In genomic region chr1:155019377-155020245, GRCh38 we compare ENCODE assay signal across 13 cellular contexts. TPM values are rescaled to one million over a fixed set of nuclear protein-coding genes. Genes with fewer than 3 reads are reported as not detected.
A peak's percentile ranks its signal among the peaks of the same experiment; 100 is the strongest.
DNase-seq lines count a peak whose midpoint lies in the region; ATAC-seq and TF ChIP-seq lines count a peak whose summit lies in the region.
"Had no signal": no experiment of that assay in that cellular context is flagged by ENCODE, and none has a peak within 500 bp of the region (broad histone marks: within the 10 kb centered on the region; RNA-seq: fewer than 3 reads in every experiment).

No MANE protein-coding gene starts in this region.

- POLR2A ChIA-PET in HCT116 (lab: Charles Lee) (no interaction called here), PC-3 (lab: Charles Lee; ENCODE audit: unreplicated experiment) (interaction anchor here (0.5 to 0.7 kb wide), 3 partner anchors 17 to 1096 kb away, joined by 3 to 8 read pairs (median 6); partner anchors contain the start of genes ADAM15 and ZBTB7B)

- H3K4me3 Mint-ChIP-seq in T-helper 2 cell treated with Interferon-gamma antibody and Interleukin-4, amounts not matched to agents 5 μg/mL and 100 μg/mL, for 36 hours = no peak overlapping the region
- H3K4me3 Mint-ChIP-seq in brain = peak overlapping the region in 3 of 5 experiments; percentile 2 to 21 (median 10)
- H3K4me3 Mint-ChIP-seq in osteocyte (ENCODE audit: unreplicated experiment) = no peak overlapping the region
- H3K4me3 Mint-ChIP-seq: activated CD8-positive, alpha-beta T cell treated with anti-CD3 and anti-CD28 coated beads for 36 hours; activated naive CD8-positive, alpha-beta T cell had no signal

- CTCF ChIA-PET in HCT116 (lab: Charles Lee) (interaction anchor here (0.9 to 3.0 kb wide), 2 partner anchors 25 to 40 kb away, joined by 3 to 14 read pairs; no protein-coding TSS in a partner anchor), PC-3 (lab: Charles Lee) (interaction anchor here (0.6 kb wide), 2 partner anchors 35 to 55 kb away, joined by 3 to 8 read pairs; no protein-coding TSS in a partner anchor)

- H3K9me3 Mint-ChIP-seq in T-helper 2 cell treated with Interferon-gamma antibody and Interleukin-4, amounts not matched to agents 5 μg/mL and 100 μg/mL, for 36 hours = no peaks in the 10 kb centered on the region
- H3K9me3 Mint-ChIP-seq in brain = no peaks in the 10 kb centered on the region
- no peaks in the 10 kb centered on the region for H3K9me3 Mint-ChIP-seq in osteocyte (ENCODE audit: unreplicated experiment)
- H3K9me3 Mint-ChIP-seq: activated CD8-positive, alpha-beta T cell treated with anti-CD3 and anti-CD28 coated beads for 36 hours had no signal

- no peak for TF ChIP-seq CTCF in HCT116 (IDR thresholded peaks at IDR 0.05 in 2 of 3, conservative IDR thresholded peaks at IDR 0.05 in 1 of 3; ENCODE audit: borderline replicate concordance in 1 of 3, insufficient read depth in 1 of 3, low read depth in 2 of 3, low read length in 2 of 3)
- TF ChIP-seq CTCF in brain (conservative IDR thresholded peaks at IDR 0.05) = no peak
- TF ChIP-seq CTCF in osteocyte (IDR thresholded peaks at IDR 0.05) = no peak
- no peak for TF ChIP-seq CTCF in PC-3 (conservative IDR thresholded peaks at IDR 0.05; ENCODE audit: low read depth, low read length)

- ATAC-seq in HCT116 (no peak), PC-3 (no peak)
- ATAC-seq: activated CD8-positive, alpha-beta T cell treated with anti-CD3 and anti-CD28 coated beads for 36 hours; left colon had no signal

- intact Hi-C loops in HCT116 (cut with micrococcal nuclease) (no loop called here), PC-3 (cut with micrococcal nuclease) (loop anchor here (5.0 kb wide), 1 partner anchor 33 kb away; the partner anchor contains the start of gene ADAM15)

- peaks cover 37% of the 10 kb centered on the region for H3K36me3 Mint-ChIP-seq in T-helper 2 cell treated with Interferon-gamma antibody and Interleukin-4, amounts not matched to agents 5 μg/mL and 100 μg/mL, for 36 hours (ENCODE audit: low read depth)
- no peaks in the 10 kb centered on the region for H3K36me3 Mint-ChIP-seq in brain
- H3K36me3 Mint-ChIP-seq in osteocyte (ENCODE audit: unreplicated experiment) = no peaks in the 10 kb centered on the region
- H3K36me3 Mint-ChIP-seq: activated naive CD8-positive, alpha-beta T cell had no signal

- H3K9me2 ChIP-seq in HCT116 (ENCODE audit: insufficient read depth) (no peaks in the 10 kb centered on the region), PC-3 (replicated peaks; ENCODE audit: low read length) (no peaks in the 10 kb centered on the region)

- TF ChIP-seq POLR2A in HCT116 (IDR thresholded peaks at IDR 0.05; ENCODE audit: borderline replicate concordance, extremely low read depth, insufficient read depth, insufficient read length) = no peak

- no peak for TF ChIP-seq RAD21 in HCT116 (IDR thresholded peaks at IDR 0.05; ENCODE audit: low read depth)

- RAD21 ChIA-PET in HCT116 (lab: Charles Lee; ENCODE audit: low non-redundant PET in 1 of 2, low total read pairs in 2 of 2, uncharacterized antibody in 2 of 2, unreplicated experiment in 2 of 2) = no interaction called here

- H3K79me2 ChIP-seq in HCT116 (ENCODE audit: insufficient read depth, low read length) (no peaks in the 10 kb centered on the region), PC-3 (ENCODE audit: low read length) (no peaks in the 10 kb centered on the region)

- no peaks in the 10 kb centered on the region for H3K27me3 ChIP-seq in HCT116 (ENCODE audit: insufficient read depth, low read length)
- H3K27me3 ChIP-seq in PC-3 (ENCODE audit: low read length) = no peaks in the 10 kb centered on the region
- H3K27me3 ChIP-seq: tibial artery had no signal

- no peak for DNase-seq in T-helper 2 cell treated with Interferon-gamma antibody and Interleukin-4, amounts not matched to agents 5 μg/mL and 100 μg/mL, for 36 hours (ENCODE audit: low spot score)
- no peak for DNase-seq in T-helper 2 cell
- no peak for DNase-seq in HCT116 (ENCODE audit: low read depth, low spot score)
- no peak for DNase-seq in osteocyte (ENCODE audit: extremely low spot score, unreplicated experiment)
- no peak for DNase-seq in LoVo (ENCODE audit: low spot score)
- no peak for DNase-seq in RKO (ENCODE audit: low spot score)
- DNase-seq in PC-3 = no peak
- DNase-seq: activated CD8-positive, alpha-beta T cell treated with anti-CD3 and anti-CD28 coated beads for 36 hours; left colon had no signal

- no peaks in the 10 kb centered on the region for H3K27me3 Mint-ChIP-seq in T-helper 2 cell treated with Interferon-gamma antibody and Interleukin-4, amounts not matched to agents 5 μg/mL and 100 μg/mL, for 36 hours (ENCODE audit: low read depth)
- no peaks in the 10 kb centered on the region for H3K27me3 Mint-ChIP-seq in brain
- no peaks in the 10 kb centered on the region for H3K27me3 Mint-ChIP-seq in osteocyte (ENCODE audit: unreplicated experiment)

- H3K4me3 ChIP-seq in HCT116 (replicated peaks in 1 of 2; ENCODE audit: low read depth in 1 of 2, low read length in 2 of 2) (no peak overlapping the region), PC-3 (ENCODE audit: low read length) (no peak overlapping the region)
- H3K4me3 ChIP-seq: tibial artery had no signal

- H2AFZ ChIP-seq in HCT116 (ENCODE audit: low read depth, low read length, poor library complexity, severe bottlenecking) = no peak overlapping the region
- H2AFZ ChIP-seq in PC-3 (ENCODE audit: low read length) = no peak overlapping the region

- H3K9ac ChIP-seq in HCT116 (ENCODE audit: low read length) (0 out of 2 replicates have a peak overlapping the region, but pooled peaks have one; percentile 22), PC-3 (ENCODE audit: low read length) (no peak overlapping the region)

- H3K4me2 ChIP-seq in HCT116 (ENCODE audit: low read length) (0 out of 2 replicates have a peak overlapping the region, but pooled peaks have one; percentile 82), PC-3 (ENCODE audit: low read length) (no peak overlapping the region)

- H3K4me1 ChIP-seq in HCT116 (ENCODE audit: control insufficient read depth in 1 of 2, insufficient read depth in 2 of 2, low read length in 2 of 2) (peaks cover 34 to 65% of the 10 kb centered on the region in 2 experiments), PC-3 (ENCODE audit: insufficient read depth, low read length) (peaks cover 21% of the 10 kb centered on the region)

- BruUV-seq in HCT116 (replicated peaks; lab: Mats Ljungman, UMichigan) (TSS peak; percentile 16), PC-3 (replicated peaks; lab: Mats Ljungman, UMichigan) (no TSS peak)

- H3K4me1 Mint-ChIP-seq in T-helper 2 cell treated with Interferon-gamma antibody and Interleukin-4, amounts not matched to agents 5 μg/mL and 100 μg/mL, for 36 hours (ENCODE audit: low read depth) = peaks cover 28% of the 10 kb centered on the region
- H3K4me1 Mint-ChIP-seq in brain (peaks cover 19% of the 10 kb centered on the region), osteocyte (ENCODE audit: unreplicated experiment) (peaks cover 38% of the 10 kb centered on the region)

- no peaks in the 10 kb centered on the region for H4K20me1 ChIP-seq in HCT116 (ENCODE audit: insufficient read depth)
- no peaks in the 10 kb centered on the region for H4K20me1 ChIP-seq in PC-3 (ENCODE audit: low read length)

- H3K27ac ChIP-seq in HCT116 (ENCODE audit: low read depth, low read length) (no peak overlapping the region), PC-3 (ENCODE audit: low read length) (no peak overlapping the region)
- H3K27ac ChIP-seq: tibial artery had no signal

- H3K36me3 ChIP-seq in HCT116 (ENCODE audit: control insufficient read depth in 1 of 2, insufficient read depth in 2 of 2, low read length in 2 of 2) = peaks cover 6 to 17% of the 10 kb centered on the region in 2 experiments; a peak in 3 of 4 replicates
- H3K36me3 ChIP-seq in PC-3 (ENCODE audit: low read depth, low read length) = peaks cover 18% of the 10 kb centered on the region

- H3K9me3 ChIP-seq in HCT116 (ENCODE audit: control insufficient read depth in 1 of 2, insufficient read depth in 1 of 2, low read depth in 1 of 2, low read length in 2 of 2) (no peaks in the 10 kb centered on the region), PC-3 (ENCODE audit: low read length) (no peaks in the 10 kb centered on the region)
- H3K9me3 ChIP-seq: tibial artery had no signal

- H3F3A ChIP-seq in PC-3 (ENCODE audit: low read length, unreplicated experiment) = no peaks in the 10 kb centered on the region

- peak overlapping the region; percentile 22 for H3K27ac Mint-ChIP-seq in T-helper 2 cell treated with Interferon-gamma antibody and Interleukin-4, amounts not matched to agents 5 μg/mL and 100 μg/mL, for 36 hours
- peak overlapping the region in 3 of 5 experiments; percentile 11 to 70 (median 64) for H3K27ac Mint-ChIP-seq in brain
- peak overlapping the region; percentile 64 for H3K27ac Mint-ChIP-seq in osteocyte (ENCODE audit: unreplicated experiment)
- H3K27ac Mint-ChIP-seq: activated CD8-positive, alpha-beta T cell treated with anti-CD3 and anti-CD28 coated beads for 36 hours had no signal

TF ChIP-seq in HCT116, 20 proteins besides CTCF, POLR2A, EP300 and RAD21 (continues in another document):
- TF ChIP-seq ELF1 (IDR thresholded peaks at IDR 0.05; ENCODE audit: borderline replicate concordance, low read depth) (no peak), SIN3A (IDR thresholded peaks at IDR 0.05; ENCODE audit: low read depth) (no peak), ZNF274 (IDR thresholded peaks at IDR 0.05; ENCODE audit: low read depth, low read length) (no peak), POLR2AphosphoS5 (IDR thresholded peaks at IDR 0.05; ENCODE audit: low read depth, low read length) (no peak), CEBPB (IDR thresholded peaks at IDR 0.05; ENCODE audit: low read depth) (no peak)

RNA-seq across cellular contexts. Expression of gene DCST2, which starts 14.0 kb away (rescaled TPM):
- 2.0 TPM for total RNA-seq in HCT116 (2021; ENCODE audit: unreplicated experiment)
- 2.4 and 2.9 TPM in 2 replicates for polyA plus RNA-seq in HCT116 (2012)
- polyA plus RNA-seq in brain (ENCODE audit: insufficient read depth, low read depth, low replicate concordance) = 0.81 TPM
- 0.75 and 1.0 TPM in 2 replicates for total RNA-seq in osteocyte
- total RNA-seq in PC-3 (2014; rRNA removed) = 0.18 and 3.0 TPM in 2 replicates

RNA-seq across cellular contexts. Expression of gene DCST1, which starts 14.0 kb away (rescaled TPM):
- 0.32 TPM for total RNA-seq in HCT116 (2021; ENCODE audit: unreplicated experiment)
- 0.08 and 0.14 TPM in 2 replicates for polyA plus RNA-seq in HCT116 (2012)
- not detected for polyA plus RNA-seq in brain (ENCODE audit: insufficient read depth, low read depth, low replicate concordance)
- total RNA-seq in osteocyte = not detected in 2 replicates
- not detected in 2 replicates for total RNA-seq in PC-3 (2014; rRNA removed)
- total RNA-seq: activated CD8-positive, alpha-beta T cell treated with anti-CD3 and anti-CD28 coated beads for 36 hours; HT1080 had no signal

RNA-seq across cellular contexts. Expression of gene ZBTB7B, which starts 17.0 kb away (rescaled TPM):
- 57.0 TPM for total RNA-seq in HCT116 (2021; ENCODE audit: unreplicated experiment)
- polyA plus RNA-seq in HCT116 (2012) = 42.3 and 47.5 TPM in 2 replicates
- 25.7 TPM for polyA plus RNA-seq in brain (ENCODE audit: insufficient read depth, low read depth, low replicate concordance)
- total RNA-seq in osteocyte = 34.4 and 37.8 TPM in 2 replicates
- total RNA-seq in PC-3 (2014; rRNA removed) = 39.7 and 59.1 TPM in 2 replicates

RNA-seq across cellular contexts. Expression of gene LENEP, which starts 26.2 kb away (rescaled TPM):
- total RNA-seq in HCT116 (2021; ENCODE audit: unreplicated experiment) (0.42 TPM), osteocyte (not detected in 2 replicates), PC-3 (2014; rRNA removed) (not detected in 2 replicates)
- 0.31 TPM in 1 of 2 replicates, not detected in the other for polyA plus RNA-seq in HCT116 (2012)
- not detected for polyA plus RNA-seq in brain (ENCODE audit: insufficient read depth, low read depth, low replicate concordance)
- total RNA-seq: activated CD8-positive, alpha-beta T cell treated with anti-CD3 and anti-CD28 coated beads for 36 hours had no signal

RNA-seq across cellular contexts. Expression of gene ADAM15, which starts 31.5 kb away (rescaled TPM):
- 149 TPM for total RNA-seq in HCT116 (2021; ENCODE audit: unreplicated experiment)
- 185 and 189 TPM in 2 replicates for polyA plus RNA-seq in HCT116 (2012)
- polyA plus RNA-seq in brain (ENCODE audit: insufficient read depth, low read depth, low replicate concordance) = 40.1 TPM
- total RNA-seq in osteocyte = 88.4 and 89.4 TPM in 2 replicates
- 334 and 384 TPM in 2 replicates for total RNA-seq in PC-3 (2014; rRNA removed)

Comparison
In these comparisons a context has a peak if more than half of its experiments do, and no peak if none do; other contexts are left out.
1. H3K4me3 Mint-ChIP-seq: peak in brain (3 of 5); none in T-helper 2 cell treated with Interferon-gamma antibody and Interleukin-4, amounts not matched to agents 5 μg/mL and 100 μg/mL, for 36 hours (single experiment) and osteocyte (single experiment).
2. Peak in every context shown above with its lines, with median percentiles within 50 percentile points of each other: H3K27ac Mint-ChIP-seq.